Comparison of ENCODE assay signal across 1 cellular context in genomic region chr1:21707891-21708290, GRCh38.
TF ChIP-seq lines count a peak whose summit lies in the region.

No MANE protein-coding gene starts in this region.

TF ChIP-seq in WTC11, 78 proteins besides CTCF, POLR2A, EP300 and RAD21 (continued from another document):
- no peak for TF ChIP-seq TEAD1 (CRISPR knock-in tag; IDR thresholded peaks at IDR 0.05)
- no peak for TF ChIP-seq ZNF138 (CRISPR knock-in tag; conservative IDR thresholded peaks at IDR 0.05)
- no peak for TF ChIP-seq AFF4 (CRISPR knock-in tag; IDR thresholded peaks at IDR 0.05; ENCODE audit: borderline replicate concordance)
- TF ChIP-seq E2F4 (CRISPR knock-in tag; IDR thresholded peaks at IDR 0.05; ENCODE audit: borderline replicate concordance, low read depth): no peak
- no peak for TF ChIP-seq ZNF423 (CRISPR knock-in tag; IDR thresholded peaks at IDR 0.05)
- no peak for TF ChIP-seq HMGXB4 (CRISPR knock-in tag; IDR thresholded peaks at IDR 0.05)
- TF ChIP-seq NR2C2 (CRISPR knock-in tag; IDR thresholded peaks at IDR 0.05): no peak
- TF ChIP-seq FOXK1 (CRISPR knock-in tag; IDR thresholded peaks at IDR 0.05): no peak
- TF ChIP-seq SMAD4 (CRISPR knock-in tag; IDR thresholded peaks at IDR 0.05): no peak
- no peak for TF ChIP-seq ZNF532 (CRISPR knock-in tag; IDR thresholded peaks at IDR 0.05; ENCODE audit: borderline replicate concordance)
